ENCODE assay signal across 10 cellular contexts in the genomic region with DNA sequence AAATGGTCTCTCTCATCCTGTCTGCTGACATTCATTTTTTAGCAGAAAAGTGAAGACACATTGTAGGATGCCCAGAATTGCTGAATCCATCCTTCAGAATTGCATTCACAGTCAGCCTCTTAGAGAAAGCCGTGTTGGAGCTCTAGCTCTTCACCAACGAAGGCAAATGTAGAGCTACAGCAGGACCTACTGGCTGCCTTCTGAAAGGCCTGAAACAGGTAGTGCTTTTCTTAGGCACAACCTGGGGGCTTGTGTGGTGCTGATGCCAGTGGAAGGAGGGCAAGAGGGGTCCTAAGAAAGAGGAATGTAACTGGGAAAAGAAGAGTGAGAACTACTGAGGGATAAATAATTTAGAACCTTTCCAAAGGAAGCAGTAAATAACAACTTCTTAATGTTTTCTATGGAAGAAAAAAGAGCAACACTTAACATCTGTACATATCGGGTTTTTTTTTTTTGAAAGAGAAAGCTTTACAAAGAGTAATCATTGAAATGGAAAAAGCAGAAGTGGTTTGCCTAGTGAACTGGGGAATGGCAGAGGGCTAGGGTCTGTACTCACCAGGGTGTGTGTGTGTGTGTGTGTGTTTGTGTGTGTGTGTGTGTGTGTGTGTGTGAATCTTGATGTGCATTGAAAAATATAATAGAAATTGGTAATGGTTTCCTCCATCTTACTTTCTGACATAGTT.
DNase-seq lines count a peak whose midpoint lies in the region; ATAC-seq and TF ChIP-seq lines count a peak whose summit lies in the region.
"Had no signal": no experiment of that assay in that cellular context is flagged by ENCODE, and none has a peak within 500 bp of the region (broad histone marks: within the 10 kb centered on the region; RNA-seq: fewer than 3 reads in every experiment).

No MANE protein-coding gene starts in this region.

- no peaks in the 10 kb centered on the region for H3K9me3 Mint-ChIP-seq in activated naive CD4-positive, alpha-beta T cell treated with anti-CD3 and anti-CD28 coated beads, Interleukin-2, amount 50 U/mL, for 72 hours
- H3K9me3 Mint-ChIP-seq in mesothelial cell of epicardium: peaks cover 4% of the 10 kb centered on the region

- H3K27me3 Mint-ChIP-seq in mesothelial cell of epicardium (ENCODE audit: low read depth): no peaks in the 10 kb centered on the region

- H3K4me3 Mint-ChIP-seq in mesothelial cell of epicardium: no peak overlapping the region

- peaks cover 0 to 28% (median 16%) of the 10 kb centered on the region in 11 experiments; a peak in 19 of 22 replicates for H3K9me3 ChIP-seq in BLaER1 treated with 17β-estradiol and CSF1 and Interleukin-3, amounts not matched to agents 10 nM and 100 nM (replicated peaks in 1 of 11)

- H3K9ac ChIP-seq in BLaER1 treated with 17β-estradiol and CSF1 and Interleukin-3, amounts not matched to agents 10 nM and 100 nM: peak overlapping the region in 9 of 11 experiments; percentile 19 to 75 (median 69); a peak in 17 of 22 replicates

- ATAC-seq in GM19351 (IDR thresholded peaks at IDR 0.05; ENCODE audit: unreplicated experiment) (peak; percentile 94), HG03025 (IDR thresholded peaks at IDR 0.05; ENCODE audit: low FRiP score, unreplicated experiment) (peak; percentile 91)
- no peak for ATAC-seq in activated naive CD4-positive, alpha-beta T cell treated with anti-CD3 and anti-CD28 coated beads, Interleukin-2, amount 50 U/mL, for 72 hours

- peaks cover 0 to 12% (median 0%) of the 10 kb centered on the region in 11 experiments; a peak in 5 of 22 replicates for H3K36me3 ChIP-seq in BLaER1 treated with 17β-estradiol and CSF1 and Interleukin-3, amounts not matched to agents 10 nM and 100 nM

- no peaks in the 10 kb centered on the region for H3K27me3 ChIP-seq in BLaER1 treated with 17β-estradiol and CSF1 and Interleukin-3, amounts not matched to agents 10 nM and 100 nM

- H3K4me2 ChIP-seq in BLaER1 treated with 17β-estradiol and CSF1 and Interleukin-3, amounts not matched to agents 10 nM and 100 nM: peak overlapping the region; percentile 69 to 90 (median 84)

- no peak overlapping the region for H3K27ac Mint-ChIP-seq in activated naive CD4-positive, alpha-beta T cell treated with anti-CD3 and anti-CD28 coated beads, Interleukin-2, amount 50 U/mL, for 72 hours
- no peak overlapping the region for H3K27ac Mint-ChIP-seq in mesothelial cell of epicardium

- TF ChIP-seq CTCF in mesothelial cell of epicardium (IDR thresholded peaks at IDR 0.05; ENCODE audit: unreplicated experiment): no peak

- H4K20me1 ChIP-seq in BLaER1 treated with 17β-estradiol and CSF1 and Interleukin-3, amounts not matched to agents 10 nM and 100 nM: no peaks in the 10 kb centered on the region

- H3K4me1 Mint-ChIP-seq in mesothelial cell of epicardium: peaks cover 22% of the 10 kb centered on the region

- no peaks in the 10 kb centered on the region for H3K36me3 Mint-ChIP-seq in activated naive CD4-positive, alpha-beta T cell treated with anti-CD3 and anti-CD28 coated beads, Interleukin-2, amount 50 U/mL, for 72 hours
- H3K36me3 Mint-ChIP-seq in mesothelial cell of epicardium: no peaks in the 10 kb centered on the region

- peak overlapping the region in 4 of 10 experiments; percentile 22 to 50 (median 25); a peak in 5 of 20 replicates for H3K4me3 ChIP-seq in BLaER1 treated with 17β-estradiol and CSF1 and Interleukin-3, amounts not matched to agents 10 nM and 100 nM

- DNase-seq in NOMO-1 treated with dmso at 0.1 percent for 144 hours (lab: John Stamatoyannopoulos, UW; ENCODE audit: unreplicated experiment): peak; percentile 66
- no peak for DNase-seq in glomerular visceral epithelial cell (ENCODE audit: extremely low spot score)
- no peak for DNase-seq in DMS53 treated with DMSO at 0.1 percent for 48 hours (lab: John Stamatoyannopoulos, UW; ENCODE audit: unreplicated experiment)
- no peak for DNase-seq in activated naive CD4-positive, alpha-beta T cell treated with anti-CD3 and anti-CD28 coated beads, Interleukin-2, amount 50 U/mL, for 72 hours (ENCODE audit: low spot score in 2 of 2)
- DNase-seq in mesothelial cell of epicardium (ENCODE audit: low spot score in 2 of 2, unreplicated experiment in 2 of 2): no peak
- DNase-seq: aorta, T-helper 1 cell had no signal

- peak overlapping the region in 10 of 11 experiments; percentile 20 to 85 (median 79); a peak in 19 of 22 replicates for H3K27ac ChIP-seq in BLaER1 treated with 17β-estradiol and CSF1 and Interleukin-3, amounts not matched to agents 10 nM and 100 nM

- H3K4me1 ChIP-seq in BLaER1 treated with 17β-estradiol and CSF1 and Interleukin-3, amounts not matched to agents 10 nM and 100 nM: peaks cover 32 to 66% (median 53%) of the 10 kb centered on the region in 10 experiments

Comparison
In these comparisons a context has a peak if more than half of its experiments do, and no peak if none do; other contexts are left out.
1. ATAC-seq: peak in GM19351 (single experiment) and HG03025 (single experiment); none in activated naive CD4-positive, alpha-beta T cell treated with anti-CD3 and anti-CD28 coated beads, Interleukin-2, amount 50 U/mL, for 72 hours (0 of 2).